ENCODE assay signal across 8 cellular contexts in the genomic region with DNA sequence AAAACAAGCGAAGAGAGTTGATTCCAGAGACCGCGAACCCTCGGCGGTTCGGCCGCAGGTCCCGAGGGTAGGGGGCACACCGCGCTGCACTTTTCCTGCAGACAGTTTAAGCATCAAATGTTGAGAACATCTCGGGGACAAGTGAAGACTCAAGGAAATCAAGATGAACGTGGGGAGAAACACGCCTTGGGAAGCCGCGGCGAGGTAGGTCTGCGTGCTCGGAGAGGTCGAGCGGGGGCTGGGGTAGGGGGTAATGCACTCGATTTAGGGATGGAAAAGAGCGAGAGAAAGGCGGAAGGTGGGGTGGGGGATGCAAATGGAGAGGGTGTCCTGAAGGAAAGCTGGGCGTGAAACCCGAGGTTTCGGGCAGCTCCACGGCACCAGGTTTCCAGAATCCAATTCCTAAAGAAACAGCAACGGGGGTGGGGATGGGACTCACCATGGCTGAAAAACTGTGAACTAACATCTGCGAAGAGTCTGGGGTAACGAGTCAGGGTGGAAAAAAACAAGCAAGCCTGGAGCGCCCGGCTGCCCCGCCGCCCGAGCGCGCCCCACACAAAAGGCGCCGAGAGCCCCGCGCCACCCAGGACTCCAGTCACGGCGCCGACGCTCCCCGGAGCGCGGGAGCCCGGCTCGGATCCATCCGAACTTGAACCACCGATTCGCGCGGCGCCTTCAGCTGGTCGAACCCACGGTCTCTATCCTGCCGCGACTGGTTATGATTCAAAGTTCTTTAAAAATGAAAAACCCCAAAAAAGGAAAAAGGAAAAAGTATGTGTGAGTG. TPM values are rescaled to one million over a fixed set of nuclear protein-coding genes. Genes with fewer than 3 reads are reported as not detected.
DNase-seq lines count a peak whose midpoint lies in the region; ATAC-seq lines count a peak whose summit lies in the region.

No MANE protein-coding gene starts in this region.

- peak overlapping the region; percentile 44 for H3K4me3 ChIP-seq in iPS-15b (ENCODE audit: low read depth, low read length)

- H3K36me3 Mint-ChIP-seq in activated CD4-positive, alpha-beta T cell treated with anti-CD3 and anti-CD28 coated beads, Interleukin-2, amount 10 ng/mL, durations not matched to agents 24 days and 14 days (ENCODE audit: low read depth), result peaks cover 27% of the 10 kb centered on the region
- peaks cover 24% of the 10 kb centered on the region for H3K36me3 Mint-ChIP-seq in activated CD4-positive, alpha-beta memory T cell treated with anti-CD3 and anti-CD28 coated beads for 36 hours

- H3K9ac ChIP-seq in iPS-15b (ENCODE audit: low read depth, low read length), result no peak overlapping the region

- POLR2A ChIA-PET in activated CD4-positive, alpha-beta memory T cell treated with anti-CD3 and anti-CD28 coated beads for 36 hours (lab: Charles Lee), result no interaction called here

- peaks cover 30% of the 10 kb centered on the region for H3K4me1 Mint-ChIP-seq in activated CD4-positive, alpha-beta T cell treated with anti-CD3 and anti-CD28 coated beads, Interleukin-2, amount 10 ng/mL, durations not matched to agents 24 days and 14 days
- peaks cover 32% of the 10 kb centered on the region for H3K4me1 Mint-ChIP-seq in activated CD4-positive, alpha-beta memory T cell treated with anti-CD3 and anti-CD28 coated beads for 36 hours (ENCODE audit: low read depth)

- H3K4me3 Mint-ChIP-seq in activated CD4-positive, alpha-beta T cell treated with anti-CD3 and anti-CD28 coated beads, Interleukin-2, amount 10 ng/mL, durations not matched to agents 24 days and 14 days, result peak overlapping the region; percentile 92
- H3K4me3 Mint-ChIP-seq in activated CD4-positive, alpha-beta memory T cell treated with anti-CD3 and anti-CD28 coated beads for 36 hours, result peak overlapping the region; percentile 80

- no peaks in the 10 kb centered on the region for H3K9me3 ChIP-seq in iPS-15b (ENCODE audit: control insufficient read depth, insufficient read depth, low read length)

- H3K27me3 ChIP-seq in iPS-15b (ENCODE audit: control insufficient read depth, insufficient read depth, low read length), result peaks cover 97% of the 10 kb centered on the region

- peaks cover 22% of the 10 kb centered on the region for H3K4me1 ChIP-seq in iPS-15b (ENCODE audit: control insufficient read depth, insufficient read depth, low read length)

- CTCF ChIA-PET in activated CD4-positive, alpha-beta memory T cell treated with anti-CD3 and anti-CD28 coated beads for 36 hours (lab: Charles Lee), result no interaction called here

- ATAC-seq in stimulated activated naive CD8-positive, alpha-beta T cell treated with anti-CD3 and anti-CD28 coated beads, Interleukin-15, Interleukin-2, amounts not matched to agents 100 U/mL and 50 U/mL, for 24 hours, result peak; percentile 8
- no peak for ATAC-seq in HG02763 (IDR thresholded peaks at IDR 0.05; ENCODE audit: unreplicated experiment)
- ATAC-seq in GM21529 (IDR thresholded peaks at IDR 0.05; ENCODE audit: unreplicated experiment), result no peak

- peak overlapping the region; percentile 76 for H3K27ac Mint-ChIP-seq in activated CD4-positive, alpha-beta T cell treated with anti-CD3 and anti-CD28 coated beads, Interleukin-2, amount 10 ng/mL, durations not matched to agents 24 days and 14 days
- peak overlapping the region; percentile 52 for H3K27ac Mint-ChIP-seq in activated CD4-positive, alpha-beta memory T cell treated with anti-CD3 and anti-CD28 coated beads for 36 hours

- intact Hi-C loops in activated CD4-positive, alpha-beta T cell treated with anti-CD3 and anti-CD28 coated beads, Interleukin-2, amount 10 ng/mL, durations not matched to agents 24 days and 14 days (cut with micrococcal nuclease), result loop anchor here (5.0 to 10.0 kb wide), 2 partner anchors 471 to 1977 kb away; a partner anchor contains a TSS
- intact Hi-C loops in activated CD4-positive, alpha-beta memory T cell treated with anti-CD3 and anti-CD28 coated beads for 36 hours (cut with micrococcal nuclease), result no loop called here

- peak; percentile 70 for DNase-seq in activated CD4-positive, alpha-beta T cell treated with anti-CD3 and anti-CD28 coated beads, Interleukin-2, amount 10 ng/mL, durations not matched to agents 24 days and 14 days
- DNase-seq in activated CD4-positive, alpha-beta T cell treated with anti-CD3 and anti-CD28 coated beads for 4 hours, result no peak
- no peak for DNase-seq in activated CD4-positive, alpha-beta memory T cell treated with anti-CD3 and anti-CD28 coated beads for 36 hours
- no peak for DNase-seq in stimulated activated naive CD8-positive, alpha-beta T cell treated with anti-CD3 and anti-CD28 coated beads, Interleukin-15, Interleukin-2, amounts not matched to agents 100 U/mL and 50 U/mL, for 24 hours
- no peak for DNase-seq in C1 segment of cervical spinal cord (lab: John Stamatoyannopoulos, UW)

- H3K36me3 ChIP-seq in iPS-15b (ENCODE audit: control insufficient read depth, insufficient read depth, low read length), result no peaks in the 10 kb centered on the region

- peaks cover 89% of the 10 kb centered on the region for H3K27me3 Mint-ChIP-seq in activated CD4-positive, alpha-beta T cell treated with anti-CD3 and anti-CD28 coated beads, Interleukin-2, amount 10 ng/mL, durations not matched to agents 24 days and 14 days
- H3K27me3 Mint-ChIP-seq in activated CD4-positive, alpha-beta memory T cell treated with anti-CD3 and anti-CD28 coated beads for 36 hours, result peaks cover 75% of the 10 kb centered on the region

- peaks cover 29% of the 10 kb centered on the region for H3K9me3 Mint-ChIP-seq in activated CD4-positive, alpha-beta T cell treated with anti-CD3 and anti-CD28 coated beads, Interleukin-2, amount 10 ng/mL, durations not matched to agents 24 days and 14 days
- peaks cover 14% of the 10 kb centered on the region for H3K9me3 Mint-ChIP-seq in activated CD4-positive, alpha-beta memory T cell treated with anti-CD3 and anti-CD28 coated beads for 36 hours

RNA-seq across cellular contexts. Expression of a gene that starts 3.6 kb away (rescaled TPM):
- total RNA-seq in activated CD4-positive, alpha-beta T cell treated with anti-CD3 and anti-CD28 coated beads, Interleukin-2, amount 10 ng/mL, durations not matched to agents 24 days and 14 days, result not detected in 2 replicates
- under 1 TPM in 1 of 2 experiments, not detected in 1; 0.21 TPM for total RNA-seq in activated CD4-positive, alpha-beta memory T cell treated with anti-CD3 and anti-CD28 coated beads for 36 hours
